In the genomic region with DNA sequence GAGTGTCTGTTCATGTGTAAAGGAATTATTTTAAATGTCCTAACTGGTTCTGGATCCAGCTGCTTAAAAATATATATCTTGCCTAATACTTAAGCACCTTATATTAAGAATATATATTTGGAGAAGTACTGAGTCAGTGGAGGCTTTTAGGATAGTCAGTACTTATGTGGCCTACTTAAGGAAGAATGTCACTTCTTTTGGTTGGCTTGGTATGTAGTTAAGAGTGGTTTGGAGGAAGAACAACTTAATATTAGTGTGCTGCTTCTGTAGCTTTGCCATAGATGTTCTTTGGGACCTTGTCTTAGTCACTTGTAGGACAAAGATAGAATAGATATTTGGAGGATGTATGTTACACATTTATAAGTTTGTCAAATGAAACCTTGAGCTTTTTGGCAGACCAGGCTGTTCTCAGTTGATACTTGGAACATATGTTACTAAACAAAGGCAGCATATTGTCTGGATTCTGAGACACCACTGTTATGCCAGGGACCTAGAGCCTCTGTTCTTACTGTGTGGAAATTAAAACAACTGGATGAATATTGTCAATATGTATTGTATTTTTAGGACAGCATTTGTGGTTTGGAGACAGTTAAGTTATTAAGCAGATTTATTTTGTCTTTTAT, we compare ENCODE assay signal across 12 cellular contexts. TPM values are rescaled to one million over a fixed set of nuclear protein-coding genes. Genes with fewer than 3 reads are reported as not detected.
DNase-seq lines count a peak whose midpoint lies in the region; ATAC-seq and TF ChIP-seq lines count a peak whose summit lies in the region.
"Had no signal": no experiment of that assay in that cellular context is flagged by ENCODE, and none has a peak within 500 bp of the region (broad histone marks: within the 10 kb centered on the region; RNA-seq: fewer than 3 reads in every experiment).

No MANE protein-coding gene starts in this region.

- H2AFZ ChIP-seq in GM23248: no peak overlapping the region
- H2AFZ ChIP-seq in PC-3 (ENCODE audit: low read length): no peak overlapping the region

- no peaks in the 10 kb centered on the region for H3K36me3 ChIP-seq in GM23248 (ENCODE audit: low read depth)
- no peaks in the 10 kb centered on the region for H3K36me3 ChIP-seq in PC-3 (ENCODE audit: low read depth, low read length)
- H3K36me3 ChIP-seq in stomach smooth muscle (ENCODE audit: control insufficient read depth in 2 of 2, insufficient read depth in 2 of 2, low read length in 2 of 2): no peaks in the 10 kb centered on the region

- CTCF ChIA-PET in PC-3 (lab: Charles Lee): no interaction called here

- H3K4me3 ChIP-seq in GM23248 (0 out of 2 replicates have a peak overlapping the region, but pooled peaks have one; percentile 0), PC-3 (ENCODE audit: low read length) (no peak overlapping the region), fibroblast of pulmonary artery (replicated peaks; ENCODE audit: low read depth, low read length) (no peak overlapping the region), stomach smooth muscle (ENCODE audit: low read length in 2 of 2) (no peak overlapping the region)

- DNase-seq in GM23248: peak; percentile 60
- DNase-seq in PC-3: peak; percentile 6
- DNase-seq in fibroblast of pulmonary artery (ENCODE audit: low read depth): peak; percentile 27
- DNase-seq in activated CD4-positive, alpha-beta T cell treated with anti-CD3 and anti-CD28 coated beads for 48 hours: no peak
- no peak for DNase-seq in NK-92 treated with Interleukin-12 subunit alpha and Interleukin-12 subunit beta, amount 100 ng/mL, for 24 hours (lab: John Stamatoyannopoulos, UW)
- DNase-seq: HCEC 1CT; NCI-H1694; stimulated activated naive CD8-positive, alpha-beta T cell treated with anti-CD3 and anti-CD28 coated beads, Interleukin-15, Interleukin-2, amounts not matched to agents 100 U/mL and 50 U/mL, for 24 hours had no signal

- H3F3A ChIP-seq in GM23248 (ENCODE audit: insufficient read depth): peaks cover 38% of the 10 kb centered on the region
- no peaks in the 10 kb centered on the region for H3F3A ChIP-seq in PC-3 (ENCODE audit: low read length, unreplicated experiment)

- intact Hi-C loops in PC-3 (cut with micrococcal nuclease): no loop called here

- ATAC-seq in PC-3: no peak
- ATAC-seq in HG03342 (IDR thresholded peaks at IDR 0.05; ENCODE audit: unreplicated experiment): no peak
- no peak for ATAC-seq in HG02759 (IDR thresholded peaks at IDR 0.05; ENCODE audit: unreplicated experiment)
- ATAC-seq: esophagus mucosa; stimulated activated naive CD8-positive, alpha-beta T cell treated with anti-CD3 and anti-CD28 coated beads, Interleukin-15, Interleukin-2, amounts not matched to agents 100 U/mL and 50 U/mL, for 24 hours had no signal

- H3K27me3 ChIP-seq in GM23248 (replicated peaks; ENCODE audit: insufficient read depth) (no peaks in the 10 kb centered on the region), PC-3 (ENCODE audit: low read length) (no peaks in the 10 kb centered on the region), stomach smooth muscle (ENCODE audit: control insufficient read depth in 1 of 2, insufficient read depth in 2 of 2, low read length in 2 of 2) (no peaks in the 10 kb centered on the region)

- no peak for TF ChIP-seq CTCF in PC-3 (conservative IDR thresholded peaks at IDR 0.05; ENCODE audit: low read depth, low read length)
- TF ChIP-seq CTCF in fibroblast of pulmonary artery (IDR thresholded peaks at IDR 0.05; ENCODE audit: low read length, missing control alignments): no peak

- peaks cover 58% of the 10 kb centered on the region for H3K4me1 ChIP-seq in GM23248 (ENCODE audit: insufficient read depth)
- peaks cover 10% of the 10 kb centered on the region; the same call in 1 of the 2 replicates for H3K4me1 ChIP-seq in PC-3 (ENCODE audit: insufficient read depth, low read length)
- peaks cover 11% of the 10 kb centered on the region for H3K4me1 ChIP-seq in stomach smooth muscle (ENCODE audit: control insufficient read depth, insufficient read depth, low read length)

- H3K9me2 ChIP-seq in GM23248 (ENCODE audit: insufficient read depth): no peaks in the 10 kb centered on the region
- no peaks in the 10 kb centered on the region for H3K9me2 ChIP-seq in PC-3 (replicated peaks; ENCODE audit: low read length)

- H4K20me1 ChIP-seq in GM23248 (ENCODE audit: insufficient read depth) (peaks cover 46% of the 10 kb centered on the region), PC-3 (ENCODE audit: low read length) (peaks cover 29% of the 10 kb centered on the region)

- H3K79me2 ChIP-seq in GM23248 (ENCODE audit: insufficient read depth) (peaks cover 89% of the 10 kb centered on the region), PC-3 (ENCODE audit: low read length) (peaks cover 92% of the 10 kb centered on the region)

- H3K27ac ChIP-seq in GM23248: peak overlapping the region; percentile 23
- H3K27ac ChIP-seq in PC-3 (ENCODE audit: low read length): no peak overlapping the region
- H3K27ac ChIP-seq in stomach smooth muscle (ENCODE audit: low read length): peak overlapping the region; percentile 8

- H3K9me3 ChIP-seq in GM23248 (ENCODE audit: low read depth): no peaks in the 10 kb centered on the region
- H3K9me3 ChIP-seq in PC-3 (ENCODE audit: low read length): no peaks in the 10 kb centered on the region
- H3K9me3 ChIP-seq in stomach smooth muscle (ENCODE audit: control insufficient read depth in 2 of 2, low read length in 2 of 2): no peaks in the 10 kb centered on the region

- in situ Hi-C loops in GM23248 (cut with MboI): no loop called here

- POLR2A ChIA-PET in PC-3 (lab: Charles Lee; ENCODE audit: unreplicated experiment): no interaction called here

- no peak overlapping the region; the same call in 1 of the 2 replicates for H3K9ac ChIP-seq in GM23248
- H3K9ac ChIP-seq in PC-3 (ENCODE audit: low read length): no peak overlapping the region
- no peak overlapping the region for H3K9ac ChIP-seq in stomach smooth muscle (ENCODE audit: low read length in 2 of 2)

- H3K4me2 ChIP-seq in GM23248 (ENCODE audit: unreplicated experiment): peak overlapping the region; percentile 16
- no peak overlapping the region for H3K4me2 ChIP-seq in PC-3 (ENCODE audit: low read length)

- BruUV-seq in PC-3 (replicated peaks; lab: Mats Ljungman, UMichigan): no TSS peak

RNA-seq across cellular contexts. Expression of a gene that starts 4.9 kb away (rescaled TPM):
- 72.1 and 82.9 TPM in 2 replicates for total RNA-seq in GM23248 (2014; rRNA removed; shearing (Covaris generic))
- 16.5 and 17.8 TPM in 2 replicates for polyA plus RNA-seq in GM23248 (2016; fragmentation: Nextera tagmentation; extraction: Ambion mirVana)
- 19.4 and 28.1 TPM in 2 replicates for total RNA-seq in PC-3 (2014; rRNA removed)

Comparison
In these comparisons a context has a peak if more than half of its experiments do, and no peak if none do; other contexts are left out.
1. DNase-seq: peak in GM23248 (single experiment), PC-3 (single experiment) and fibroblast of pulmonary artery (single experiment); none in activated CD4-positive, alpha-beta T cell treated with anti-CD3 and anti-CD28 coated beads for 48 hours (single experiment) and NK-92 treated with Interleukin-12 subunit alpha and Interleukin-12 subunit beta, amount 100 ng/mL, for 24 hours (single experiment).